ENCODE assay signal across 1 cellular context in genomic region chr20:37343994-37344355, GRCh38.
TF ChIP-seq lines count a peak whose summit lies in the region.

No MANE protein-coding gene starts in this region.

TF ChIP-seq in K562, 482 proteins besides CTCF, POLR2A, EP300 and RAD21:
- no peak for TF ChIP-seq GABPA (tag; conservative IDR thresholded peaks at IDR 0.05; ENCODE audit: low read depth)
- no peak for TF ChIP-seq HDAC6 (IDR thresholded peaks at IDR 0.05; ENCODE audit: low read depth, low read length)
- no peak for TF ChIP-seq ERF (CRISPR knock-in tag; IDR thresholded peaks at IDR 0.05)
- no peak for TF ChIP-seq ATF1 (CRISPR knock-in tag; IDR thresholded peaks at IDR 0.05)
- TF ChIP-seq ATF1 (tag; IDR thresholded peaks at IDR 0.05), result no peak
- no peak for TF ChIP-seq PTTG1 (tag; IDR thresholded peaks at IDR 0.05; ENCODE audit: low read depth)
- no peak for TF ChIP-seq HNRNPUL1 (IDR thresholded peaks at IDR 0.05; ENCODE audit: low read length)
- TF ChIP-seq ZBTB34 (CRISPR knock-in tag; IDR thresholded peaks at IDR 0.05), result no peak
- TF ChIP-seq, protein P1, sequence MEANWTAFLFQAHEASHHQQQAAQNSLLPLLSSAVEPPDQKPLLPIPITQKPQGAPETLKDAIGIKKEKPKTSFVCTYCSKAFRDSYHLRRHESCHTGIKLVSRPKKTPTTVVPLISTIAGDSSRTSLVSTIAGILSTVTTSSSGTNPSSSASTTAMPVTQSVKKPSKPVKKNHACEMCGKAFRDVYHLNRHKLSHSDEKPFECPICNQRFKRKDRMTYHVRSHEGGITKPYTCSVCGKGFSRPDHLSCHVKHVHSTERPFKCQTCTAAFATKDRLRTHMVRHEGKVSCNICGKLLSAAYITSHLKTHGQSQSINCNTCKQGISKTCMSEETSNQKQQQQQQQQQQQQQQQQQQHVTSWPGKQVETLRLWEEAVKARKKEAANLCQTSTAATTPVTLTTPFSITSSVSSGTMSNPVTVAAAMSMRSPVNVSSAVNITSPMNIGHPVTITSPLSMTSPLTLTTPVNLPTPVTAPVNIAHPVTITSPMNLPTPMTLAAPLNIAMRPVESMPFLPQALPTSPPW (CRISPR knock-in tag; IDR thresholded peaks at IDR 0.05), result no peak
- no peak for TF ChIP-seq CSDE1 (IDR thresholded peaks at IDR 0.05)
- TF ChIP-seq ZNF263 (CRISPR knock-in tag; IDR thresholded peaks at IDR 0.05; ENCODE audit: borderline replicate concordance), result no peak
- no peak for TF ChIP-seq ARHGAP35 (IDR thresholded peaks at IDR 0.05; ENCODE audit: partially characterized antibody)
- TF ChIP-seq HNRNPH1 (optimal IDR thresholded peaks at IDR 0.05; ENCODE audit: low read depth, low read length), result no peak
- TF ChIP-seq ZNF695 (CRISPR knock-in tag; IDR thresholded peaks at IDR 0.05), result no peak
- no peak for TF ChIP-seq ZKSCAN8 (CRISPR knock-in tag; IDR thresholded peaks at IDR 0.05)
- TF ChIP-seq, protein P2, sequence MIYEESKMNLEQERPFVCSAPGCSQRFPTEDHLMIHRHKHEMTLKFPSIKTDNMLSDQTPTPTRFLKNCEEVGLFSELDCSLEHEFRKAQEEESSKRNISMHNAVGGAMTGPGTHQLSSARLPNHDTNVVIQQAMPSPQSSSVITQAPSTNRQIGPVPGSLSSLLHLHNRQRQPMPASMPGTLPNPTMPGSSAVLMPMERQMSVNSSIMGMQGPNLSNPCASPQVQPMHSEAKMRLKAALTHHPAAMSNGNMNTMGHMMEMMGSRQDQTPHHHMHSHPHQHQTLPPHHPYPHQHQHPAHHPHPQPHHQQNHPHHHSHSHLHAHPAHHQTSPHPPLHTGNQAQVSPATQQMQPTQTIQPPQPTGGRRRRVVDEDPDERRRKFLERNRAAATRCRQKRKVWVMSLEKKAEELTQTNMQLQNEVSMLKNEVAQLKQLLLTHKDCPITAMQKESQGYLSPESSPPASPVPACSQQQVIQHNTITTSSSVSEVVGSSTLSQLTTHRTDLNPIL (CRISPR knock-in tag; IDR thresholded peaks at IDR 0.05), result no peak
- TF ChIP-seq ZNF764 (CRISPR knock-in tag; IDR thresholded peaks at IDR 0.05; ENCODE audit: low read depth), result no peak
- TF ChIP-seq RUNX1 (IDR thresholded peaks at IDR 0.05; ENCODE audit: low read depth), result no peak
- no peak for TF ChIP-seq CC2D1A (IDR thresholded peaks at IDR 0.05)
- no peak for TF ChIP-seq ZNF668 (CRISPR knock-in tag; IDR thresholded peaks at IDR 0.05)
- TF ChIP-seq MAFF (IDR thresholded peaks at IDR 0.05; ENCODE audit: low read length), result no peak
TF ChIP-seq in K562: peak in this region for 0.
